ENCODE assay signal across 8 cellular contexts in the genomic region with DNA sequence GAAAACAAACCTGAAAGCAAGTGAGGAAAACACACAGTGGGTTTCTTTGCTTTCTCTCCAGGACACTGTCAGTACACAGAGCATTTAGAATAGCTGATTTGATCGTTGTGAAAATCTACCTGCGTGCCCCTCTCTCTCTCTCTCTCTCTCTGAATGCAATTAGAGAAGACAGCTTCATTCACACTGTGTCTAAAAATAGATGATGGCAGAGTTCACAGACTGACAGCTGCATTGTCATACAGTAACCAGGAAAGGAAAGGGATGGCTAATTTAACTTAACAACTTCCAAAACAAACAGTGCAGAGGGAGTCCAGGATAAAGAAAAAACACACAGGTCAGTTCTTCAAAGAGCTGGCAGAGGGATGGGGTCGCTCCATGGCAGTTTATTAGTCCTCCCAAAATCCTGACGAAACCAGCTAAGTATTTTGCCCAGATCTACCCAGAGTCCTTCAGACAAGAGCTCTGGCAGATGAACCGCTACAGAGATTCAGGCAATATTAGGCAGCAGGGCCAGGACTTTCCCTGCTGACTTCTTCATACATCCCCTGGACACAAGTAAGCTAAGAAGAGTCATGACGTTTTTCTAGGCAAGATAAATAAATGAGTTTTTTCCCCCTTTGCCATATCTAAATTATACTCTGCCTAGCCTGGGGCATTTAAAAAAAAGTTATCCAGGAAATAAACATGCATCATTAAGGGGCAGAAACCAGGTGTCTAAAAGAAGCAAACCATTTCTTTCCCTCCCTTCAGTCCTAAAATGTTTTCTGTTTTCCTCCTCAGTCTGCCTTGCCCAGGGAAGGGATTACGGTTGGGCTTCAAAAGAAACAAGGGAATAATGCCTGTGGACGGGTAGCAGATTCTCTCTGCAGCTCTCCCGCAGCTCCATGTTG. TPM values are rescaled to one million over a fixed set of nuclear protein-coding genes. Genes with fewer than 3 reads are reported as not detected.
DNase-seq lines count a peak whose midpoint lies in the region; TF ChIP-seq lines count a peak whose summit lies in the region.

No MANE protein-coding gene starts in this region.

- H3K79me2 ChIP-seq in GM23248 (ENCODE audit: insufficient read depth), result no peaks in the 10 kb centered on the region

- peak overlapping the region; percentile 55 for H3K4me3 ChIP-seq in GM23248

- no peaks in the 10 kb centered on the region for H3K9me2 ChIP-seq in GM23248 (ENCODE audit: insufficient read depth)

- H3K36me3 ChIP-seq in GM23248 (ENCODE audit: low read depth), result no peaks in the 10 kb centered on the region

- H3K4me1 ChIP-seq in GM23248 (ENCODE audit: insufficient read depth), result peaks cover 39% of the 10 kb centered on the region

- no peak for TF ChIP-seq CTCF in RWPE1 (conservative IDR thresholded peaks at IDR 0.05; ENCODE audit: low read depth)

- WGBS in GM23248 (ENCODE audit: low coverage in 1 of 2, low lambda C conversion rate in 2 of 2, missing lambda C conversion rate in 2 of 2), 2 experiments, result 24 to 27% methylated on average over 9 of the region's 9 CpGs

- H2AFZ ChIP-seq in GM23248, result no peak overlapping the region

- in situ Hi-C loops in GM23248 (cut with MboI), result no loop called here

- peak; percentile 60 for DNase-seq in GM23248
- DNase-seq in RWPE1 (ENCODE audit: low spot score), result peak; percentile 5
- DNase-seq in glomerular visceral epithelial cell (ENCODE audit: extremely low spot score), result peak; percentile 35
- DNase-seq in pulmonary artery endothelial cell (ENCODE audit: low read depth, low spot score), result peak; percentile 47
- no peak for DNase-seq in NCI-H2227 treated with DMSO at 0.1 percent for 48 hours (lab: John Stamatoyannopoulos, UW)
- DNase-seq in HK-2 (ENCODE audit: unreplicated experiment), result no peak
- no peak for DNase-seq in activated effector memory CD4-positive, alpha-beta T cell treated with Interleukin-2 at 50 U/mL for 16 hours
- no peak for DNase-seq in GF-D8 (lab: John Stamatoyannopoulos, UW)

- peak overlapping the region; percentile 69 for H3K27ac ChIP-seq in GM23248
- H3K27ac ChIP-seq in RWPE1, result peak overlapping the region; percentile 69

- CTCF ChIA-PET in RWPE1 (lab: Yijun Ruan, JAX), result interaction anchor here (0.6 to 0.7 kb wide), 2 partner anchors 40 to 148 kb away, joined by 3 read pairs; no protein-coding TSS in a partner anchor

- H3F3A ChIP-seq in GM23248 (ENCODE audit: insufficient read depth), result peaks cover 56% of the 10 kb centered on the region

- H3K9ac ChIP-seq in GM23248, result peak overlapping the region; percentile 36; the same call in 1 of the 2 replicates

- no peaks in the 10 kb centered on the region for H3K27me3 ChIP-seq in GM23248 (replicated peaks; ENCODE audit: insufficient read depth)

- H3K9me3 ChIP-seq in GM23248 (ENCODE audit: low read depth), result no peaks in the 10 kb centered on the region

- POLR2A ChIA-PET in RWPE1 (lab: Yijun Ruan, JAX; ENCODE audit: low non-redundant PET), result no interaction called here

- peak overlapping the region; percentile 87 for H3K4me2 ChIP-seq in GM23248 (ENCODE audit: unreplicated experiment)

- no peaks in the 10 kb centered on the region for H4K20me1 ChIP-seq in GM23248 (ENCODE audit: insufficient read depth)

RNA-seq across cellular contexts. Expression of a gene that starts 58.8 kb away (rescaled TPM):
- total RNA-seq in GM23248 (2014; rRNA removed; shearing (Covaris generic)), result 26.7 and 40.8 TPM in 2 replicates
- 33.0 and 36.4 TPM in 2 replicates for polyA plus RNA-seq in GM23248 (2016; fragmentation: Nextera tagmentation; extraction: Ambion mirVana)
- 124 and 128 TPM in 2 replicates for total RNA-seq in pulmonary artery endothelial cell

Comparison
In these comparisons a context has a peak if more than half of its experiments do, and no peak if none do; other contexts are left out.
1. DNase-seq: peak in GM23248 (single experiment), RWPE1 (single experiment), glomerular visceral epithelial cell (single experiment) and pulmonary artery endothelial cell (single experiment); none in NCI-H2227 treated with DMSO at 0.1 percent for 48 hours (single experiment), HK-2 (single experiment), activated effector memory CD4-positive, alpha-beta T cell treated with Interleukin-2 at 50 U/mL for 16 hours (single experiment) and GF-D8 (single experiment).